Comparison of ENCODE assay signal across 9 cellular contexts in genomic region chr7:30286749-30287148, GRCh38. TPM values are rescaled to one million over a fixed set of nuclear protein-coding genes. Genes with fewer than 3 reads are reported as not detected.
DNase-seq lines count a peak whose midpoint lies in the region; ATAC-seq and TF ChIP-seq lines count a peak whose summit lies in the region.
"Had no signal": no experiment of that assay in that cellular context is flagged by ENCODE, and none has a peak within 500 bp of the region (broad histone marks: within the 10 kb centered on the region; RNA-seq: fewer than 3 reads in every experiment).

No MANE protein-coding gene starts in this region.

- H3K36me3 Mint-ChIP-seq in HFFc6 (ENCODE audit: low read depth) (peaks cover 9% of the 10 kb centered on the region), glutamatergic neuron (ENCODE audit: unreplicated experiment) (no peaks in the 10 kb centered on the region)

- DNase-seq in HFFc6 (no peak), glutamatergic neuron (no peak), spleen (no peak), caudate nucleus (lab: John Stamatoyannopoulos, UW) (no peak)
- DNase-seq: central memory CD4-positive, alpha-beta T cell; stimulated activated CD4-positive, alpha-beta T cell treated with anti-CD3 and anti-CD28 coated beads, Interleukin-1b, Interleukin-23, amount 100 ng/mL, for 48 hours had no signal

- H3K9me3 Mint-ChIP-seq in HFFc6 (0 out of 2 replicates have a peak, but pooled peaks cover 4% of the 10 kb centered on the region), glutamatergic neuron (ENCODE audit: unreplicated experiment) (peaks cover 11% of the 10 kb centered on the region)

- WGBS in spleen, 5 donors = 81 to 86% (median 84%) methylated on average over 11 of the region's 11 CpGs

- H3K4me3 Mint-ChIP-seq in HFFc6 (peak overlapping the region; percentile 98), glutamatergic neuron (ENCODE audit: unreplicated experiment) (peak overlapping the region; percentile 92)

- H3K4me1 ChIP-seq in spleen = peaks cover 30 to 66% (median 53%) of the 10 kb centered on the region in 6 donors

- H3K27ac Mint-ChIP-seq in HFFc6 (peak overlapping the region; percentile 91), glutamatergic neuron (ENCODE audit: unreplicated experiment) (peak overlapping the region; percentile 56)

- H3K27me3 Mint-ChIP-seq in HFFc6 (ENCODE audit: insufficient read depth) (no peaks in the 10 kb centered on the region), glutamatergic neuron (ENCODE audit: unreplicated experiment) (peaks cover 9% of the 10 kb centered on the region)

- H3K4me1 Mint-ChIP-seq in HFFc6 (ENCODE audit: low read depth) (peaks cover 42% of the 10 kb centered on the region), glutamatergic neuron (ENCODE audit: low read depth, unreplicated experiment) (peaks cover 30% of the 10 kb centered on the region)

- no peak for TF ChIP-seq POLR2A in spleen (IDR thresholded peaks at IDR 0.05)

- no peaks in the 10 kb centered on the region for H3K9me3 ChIP-seq in spleen

- H3K36me3 ChIP-seq in spleen = no peaks in the 10 kb centered on the region

- H3K27me3 ChIP-seq in spleen (replicated peaks in 1 of 7) = no peaks in the 10 kb centered on the region

- ATAC-seq in GM19324 (IDR thresholded peaks at IDR 0.05; ENCODE audit: low FRiP score, unreplicated experiment) (no peak), GM21447 (IDR thresholded peaks at IDR 0.05; ENCODE audit: unreplicated experiment) (no peak)

- H3K27ac ChIP-seq in VCaP (peak overlapping the region; percentile 86), spleen (peak overlapping the region in 7 of 8 donors; percentile 96 to 100 (median 99)), caudate nucleus (ENCODE audit: low read depth, low read length) (no peak overlapping the region)

- intact Hi-C loops in spleen (cut with DNase I; ENCODE audit: low total_unique reads) = no loop called here

- no peak for TF ChIP-seq CTCF in HFFc6 (IDR thresholded peaks at IDR 0.05)
- no peak for TF ChIP-seq CTCF in VCaP (conservative IDR thresholded peaks at IDR 0.05)
- no peak for TF ChIP-seq CTCF in glutamatergic neuron (IDR thresholded peaks at IDR 0.05; ENCODE audit: partially characterized antibody, unreplicated experiment)
- TF ChIP-seq CTCF in spleen (IDR thresholded peaks at IDR 0.05 in 8 of 11, conservative IDR thresholded peaks at IDR 0.05 in 3 of 11) = no peak

- peak overlapping the region in 7 of 8 donors; percentile 66 to 86 (median 84) for H3K4me3 ChIP-seq in spleen

RNA-seq across cellular contexts. Expression of gene ZNRF2, which starts 2.4 kb away (rescaled TPM):
- 1 to 10 TPM; 2.3 to 3.1 (median 2.7) TPM for total RNA-seq in HFFc6 (2021; fragmentation: NEBNext Ultra II Directional; extraction: Animal tissue kit (Norgen Biotek cat#: 25700))
- total RNA-seq in glutamatergic neuron (ENCODE audit: unreplicated experiment) (16.7 TPM), spleen (10 to 100 TPM; 27.1 to 42.5 (median 29.4) TPM)
- polyA plus RNA-seq in spleen = 1 to 10 TPM; 6.8 to 9.1 (median 8.8) TPM
